ENCODE assay signal across 8 cellular contexts in genomic region chrX:45824471-45824870, GRCh38.
DNase-seq lines count a peak whose midpoint lies in the region; ATAC-seq and TF ChIP-seq lines count a peak whose summit lies in the region.

No MANE protein-coding gene starts in this region.

- H3K4me1 ChIP-seq in PC-3 (ENCODE audit: insufficient read depth, low read length) (peaks cover 33% of the 10 kb centered on the region), left lung (no peaks in the 10 kb centered on the region)

- H3K27ac ChIP-seq in PC-3 (ENCODE audit: low read length) (peak overlapping the region; percentile 71), left lung (no peak overlapping the region)

- H3K9me2 ChIP-seq in PC-3 (replicated peaks; ENCODE audit: low read length) = no peaks in the 10 kb centered on the region

- H3K9me3 ChIP-seq in PC-3 (ENCODE audit: low read length) (no peaks in the 10 kb centered on the region), left lung (no peaks in the 10 kb centered on the region)

- H3K4me3 Mint-ChIP-seq in activated naive CD8-positive, alpha-beta T cell treated with anti-CD3 and anti-CD28 coated beads for 36 hours = no peak overlapping the region

- H2AFZ ChIP-seq in PC-3 (ENCODE audit: low read length) = no peak overlapping the region

- no peaks in the 10 kb centered on the region for H4K20me1 ChIP-seq in PC-3 (ENCODE audit: low read length)

- POLR2A ChIA-PET in PC-3 (lab: Charles Lee; ENCODE audit: unreplicated experiment) = no interaction called here

- H3K27ac Mint-ChIP-seq in activated naive CD8-positive, alpha-beta T cell treated with anti-CD3 and anti-CD28 coated beads for 36 hours = peak overlapping the region; percentile 92

- H3F3A ChIP-seq in PC-3 (ENCODE audit: low read length, unreplicated experiment) = peaks cover 29% of the 10 kb centered on the region

- H3K36me3 ChIP-seq in PC-3 (ENCODE audit: low read depth, low read length) = peaks cover 45% of the 10 kb centered on the region
- no peaks in the 10 kb centered on the region for H3K36me3 ChIP-seq in left lung

- BruUV-seq in PC-3 (replicated peaks; lab: Mats Ljungman, UMichigan) = no TSS peak

- peak; percentile 54 for DNase-seq in DMS 273 (lab: John Stamatoyannopoulos, UW; ENCODE audit: unreplicated experiment)
- DNase-seq in DMS 273 treated with DMSO at 0.1 percent for 48 hours (lab: John Stamatoyannopoulos, UW) = no peak
- DNase-seq in PC-3 = peak; percentile 96
- peak; percentile 51 for DNase-seq in activated naive CD8-positive, alpha-beta T cell treated with anti-CD3 and anti-CD28 coated beads for 36 hours
- DNase-seq in left lung = peak in 1 of 2 donors; percentile 50
- peak; percentile 59 for DNase-seq in ureter (ENCODE audit: low spot score)
- DNase-seq in nucleus accumbens (lab: John Stamatoyannopoulos, UW) = no peak

- no peaks in the 10 kb centered on the region for H3K27me3 ChIP-seq in PC-3 (ENCODE audit: low read length)
- no peaks in the 10 kb centered on the region for H3K27me3 ChIP-seq in left lung

- H3K4me3 ChIP-seq in PC-3 (ENCODE audit: low read length) = no peak overlapping the region
- no peak overlapping the region for H3K4me3 ChIP-seq in left lung

- H3K4me1 Mint-ChIP-seq in activated naive CD8-positive, alpha-beta T cell treated with anti-CD3 and anti-CD28 coated beads for 36 hours = peaks cover 7% of the 10 kb centered on the region

- peaks cover 29% of the 10 kb centered on the region for H3K36me3 Mint-ChIP-seq in activated naive CD8-positive, alpha-beta T cell treated with anti-CD3 and anti-CD28 coated beads for 36 hours

- CTCF ChIA-PET in PC-3 (lab: Charles Lee) = interaction anchor here (0.5 to 2.3 kb wide), 8 partner anchors 23 to 551 kb away, joined by 3 to 16 read pairs (median 3); no protein-coding TSS in a partner anchor

- peaks cover 86% of the 10 kb centered on the region for H3K79me2 ChIP-seq in PC-3 (ENCODE audit: low read length)

- H3K4me2 ChIP-seq in PC-3 (ENCODE audit: low read length) = peak overlapping the region; percentile 44

- no peak overlapping the region for H3K9ac ChIP-seq in PC-3 (ENCODE audit: low read length)

- H3K9me3 Mint-ChIP-seq in activated naive CD8-positive, alpha-beta T cell treated with anti-CD3 and anti-CD28 coated beads for 36 hours = peaks cover 5% of the 10 kb centered on the region

- H3K27me3 Mint-ChIP-seq in activated naive CD8-positive, alpha-beta T cell treated with anti-CD3 and anti-CD28 coated beads for 36 hours = no peaks in the 10 kb centered on the region

- ATAC-seq in PC-3 = peak; percentile 96
- peak; percentile 77 for ATAC-seq in left lung
- ATAC-seq in HG03469 (IDR thresholded peaks at IDR 0.05; ENCODE audit: unreplicated experiment) = no peak

- intact Hi-C loops in PC-3 (cut with micrococcal nuclease) = loop anchor here (1.0 to 2.0 kb wide), 4 partner anchors 21 to 552 kb away; no protein-coding TSS in a partner anchor
- intact Hi-C loops in left lung (cut with DNase I) = no loop called here

- peak; percentile 91 for TF ChIP-seq CTCF in PC-3 (conservative IDR thresholded peaks at IDR 0.05; ENCODE audit: low read depth, low read length)
- no peak for TF ChIP-seq CTCF in left lung (IDR thresholded peaks at IDR 0.05)

Comparison
In these comparisons a context has a peak if more than half of its experiments do, and no peak if none do; other contexts are left out.
1. DNase-seq: peak in DMS 273 (single experiment), PC-3 (single experiment), activated naive CD8-positive, alpha-beta T cell treated with anti-CD3 and anti-CD28 coated beads for 36 hours (single experiment) and ureter (single experiment); none in DMS 273 treated with DMSO at 0.1 percent for 48 hours (single experiment) and nucleus accumbens (0 of 56).